Comparison of ENCODE assay signal across 8 cellular contexts in the genomic region with DNA sequence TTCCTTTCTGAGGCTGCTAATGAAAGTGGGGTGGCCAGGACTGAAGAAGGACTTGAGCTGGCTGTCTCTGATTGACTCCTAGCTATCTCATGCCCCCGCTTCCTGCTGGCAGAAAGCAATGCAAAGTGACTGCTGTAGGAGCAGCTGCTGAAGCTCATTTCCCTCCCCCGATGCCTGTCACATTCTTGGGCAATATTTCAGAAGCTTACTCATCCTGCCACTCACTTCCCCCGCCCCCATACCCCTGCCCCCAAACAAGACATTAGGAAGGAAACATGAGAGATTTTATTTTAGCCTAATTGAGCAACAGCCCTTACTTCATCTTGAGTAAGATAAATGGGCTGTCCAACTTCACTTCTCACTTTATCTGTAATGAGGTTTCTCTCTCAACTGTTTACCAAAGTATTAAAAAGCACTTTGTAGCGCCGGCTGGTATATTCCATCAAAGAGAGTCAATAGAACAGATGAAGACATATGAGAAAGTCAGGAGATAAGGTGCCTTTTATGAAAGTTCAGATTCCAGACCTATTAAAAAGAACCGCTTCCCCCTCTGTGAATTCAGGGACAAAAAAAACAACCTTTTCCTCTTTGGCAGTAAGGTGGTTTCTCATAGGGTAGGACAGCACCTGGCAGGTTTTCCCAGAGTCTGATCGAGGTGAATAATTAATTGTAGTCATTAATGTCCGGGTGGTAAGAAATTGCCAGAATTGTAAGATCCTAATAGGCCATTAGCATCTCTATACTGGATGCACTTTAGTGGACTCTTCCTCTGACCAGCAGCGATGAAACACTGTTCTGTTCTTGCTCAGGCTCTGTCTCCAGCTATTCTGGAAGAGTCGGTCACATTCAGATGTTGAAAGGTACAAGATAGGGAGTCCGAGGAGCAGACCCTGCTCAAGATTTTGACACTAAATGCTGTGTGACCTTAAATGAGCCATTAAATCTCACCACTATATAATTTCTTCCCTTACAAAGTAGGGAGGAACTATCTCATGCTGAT.
DNase-seq lines count a peak whose midpoint lies in the region; ATAC-seq and TF ChIP-seq lines count a peak whose summit lies in the region.

No MANE protein-coding gene starts in this region.

- H3K27ac ChIP-seq in cardiac muscle cell, result peak overlapping the region; percentile 78
- no peak overlapping the region for H3K27ac ChIP-seq in rectal smooth muscle tissue (ENCODE audit: low read depth, low read length)

- no peak for TF ChIP-seq CTCF in cardiac muscle cell (IDR thresholded peaks at IDR 0.05; ENCODE audit: low read depth, low read length)

- H3K9ac ChIP-seq in rectal smooth muscle tissue (ENCODE audit: low read length), result no peak overlapping the region

- ATAC-seq in GM21381 (IDR thresholded peaks at IDR 0.05; ENCODE audit: unreplicated experiment), result peak; percentile 86

- no peak overlapping the region for H3K4me3 ChIP-seq in cardiac muscle cell
- peak overlapping the region; percentile 5 for H3K4me3 ChIP-seq in rectal smooth muscle tissue (ENCODE audit: low read length)

- H3K36me3 ChIP-seq in cardiac muscle cell (no peaks in the 10 kb centered on the region), rectal smooth muscle tissue (ENCODE audit: control insufficient read depth, insufficient read depth, low read length) (no peaks in the 10 kb centered on the region)

- H3K27me3 ChIP-seq in cardiac muscle cell (no peaks in the 10 kb centered on the region), rectal smooth muscle tissue (ENCODE audit: control insufficient read depth, insufficient read depth, low read length) (no peaks in the 10 kb centered on the region)

- H3K4me1 ChIP-seq in cardiac muscle cell (ENCODE audit: low read depth) (peaks cover 48% of the 10 kb centered on the region), rectal smooth muscle tissue (ENCODE audit: control insufficient read depth, insufficient read depth, low read length) (peaks cover 2% of the 10 kb centered on the region)

- H3K9me3 ChIP-seq in cardiac muscle cell (ENCODE audit: low read depth), result no peaks in the 10 kb centered on the region

- peak; percentile 94 for DNase-seq in DMS153 (lab: John Stamatoyannopoulos, UW)
- peak; percentile 84 for DNase-seq in HPDE6-E6E7 (ENCODE audit: extremely low spot score)
- DNase-seq in NOMO-1 treated with DMSO at 0.1 percent for 48 hours (lab: John Stamatoyannopoulos, UW; ENCODE audit: unreplicated experiment), result peak; percentile 98
- DNase-seq in activated T-cell treated with anti-CD3 and anti-CD28 coated beads, Interleukin-2, amount 50 U/mL, for 48 hours, result peak; percentile 65 to 72
- peak; percentile 58 to 96 for DNase-seq in cardiac muscle cell (ENCODE audit: low read depth in 1 of 2, low spot score in 1 of 2)
- no peak for DNase-seq in DMS114 treated with DMSO at 0.1 percent for 48 hours (lab: John Stamatoyannopoulos, UW; ENCODE audit: unreplicated experiment)
